ENCODE assay signal across 25 cellular contexts in the genomic region with DNA sequence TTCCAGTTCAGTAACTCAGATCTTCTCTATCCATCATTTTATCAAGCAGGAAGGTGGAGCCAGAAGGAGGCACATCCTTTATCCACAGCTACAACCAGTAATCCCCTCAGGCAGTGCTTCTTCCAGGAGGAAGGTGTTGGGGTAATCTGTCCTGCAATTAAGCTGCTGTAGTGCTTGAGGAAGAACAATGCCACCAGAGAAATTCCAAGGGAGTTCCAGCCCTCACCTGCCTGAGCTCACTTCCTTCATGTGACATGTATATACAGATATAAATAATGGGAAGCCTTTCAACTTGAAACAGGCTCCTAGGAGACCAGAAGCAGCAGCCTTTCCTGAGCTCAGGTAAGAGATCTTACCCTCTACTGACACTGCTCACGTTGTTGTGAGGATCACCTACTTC. TPM values are rescaled to one million over a fixed set of nuclear protein-coding genes. Genes with fewer than 3 reads are reported as not detected.
"Had no signal": no experiment of that assay in that cellular context is flagged by ENCODE, and none has a peak within 500 bp of the region (broad histone marks: within the 10 kb centered on the region; RNA-seq: fewer than 3 reads in every experiment).

No MANE protein-coding gene starts in this region.

- H3K27me3 ChIP-seq: body of pancreas, colonic mucosa, right atrium auricular region, thyroid gland had no signal

- DNase-seq: activated B cell treated with CpG ODN at 0.5 μM for 24 hours; activated CD4-positive, alpha-beta T cell treated with anti-CD3 and anti-CD28 coated beads for 48 hours; activated CD8-positive, alpha-beta T cell treated with anti-CD3 and anti-CD28 coated beads, Interleukin-2, amount 10 ng/mL, durations not matched to agents 7 days and 5 days; activated naive CD4-positive, alpha-beta T cell treated with Interleukin-2 at 50 U/mL for 16 hours; activated naive CD8-positive, alpha-beta T cell treated with anti-CD3 and anti-CD28 coated beads, Interleukin-2, amount 10 ng/mL, durations not matched to agents 7 days and 5 days; activated T-cell treated with anti-CD3 and anti-CD28 coated beads, Interleukin-2, amount 50 U/mL, for 24 hours; amygdala; body of pancreas; colonic mucosa; heart left ventricle; left ventricle myocardium superior; mesenchymal stem cell; naive thymus-derived CD4-positive, alpha-beta T cell; stimulated activated CD4-positive, alpha-beta T cell treated with anti-CD3 and anti-CD28 coated beads, Interleukin-12 subunit alpha, Interleukin-12 subunit beta, amount 100 ng/mL, for 4 hours; stimulated activated CD4-positive, alpha-beta T cell treated with anti-CD3 and anti-CD28 coated beads, Interleukin-1b, Interleukin-23, amount 100 ng/mL, for 48 hours; stimulated activated naive CD4-positive, alpha-beta T cell treated with Interleukin-2 at 50 U/mL for 16 hours; thyroid gland had no signal

- H3K4me1 ChIP-seq: colonic mucosa, gastroesophageal sphincter, prostate gland, right atrium auricular region had no signal

- ATAC-seq: activated CD8-positive, alpha-beta T cell treated with anti-CD3 and anti-CD28 coated beads, Interleukin-2, amount 10 ng/mL, durations not matched to agents 7 days and 5 days; body of pancreas; gastroesophageal sphincter; heart left ventricle; left ventricle myocardium superior; naive thymus-derived CD4-positive, alpha-beta T cell had no signal

- H3K4me3 ChIP-seq: body of pancreas, colonic mucosa, gastroesophageal sphincter, heart left ventricle, prostate gland, right atrium auricular region, thyroid gland had no signal

- H3K27ac ChIP-seq: body of pancreas, colonic mucosa, gastroesophageal sphincter, heart left ventricle, prostate gland, right atrium auricular region, thyroid gland had no signal

- H3K36me3 ChIP-seq: colonic mucosa, gastroesophageal sphincter, heart left ventricle, prostate gland, right atrium auricular region, thyroid gland had no signal

- H3K9me3 ChIP-seq: body of pancreas, colonic mucosa, gastroesophageal sphincter, heart left ventricle, prostate gland, right atrium auricular region, thyroid gland had no signal

RNA-seq across cellular contexts. Expression of a gene that starts 2.2 kb away (rescaled TPM):
- total RNA-seq: activated B cell treated with CpG ODN at 0.5 μM for 24 hours; activated CD8-positive, alpha-beta T cell treated with anti-CD3 and anti-CD28 coated beads, Interleukin-2, amount 10 ng/mL, durations not matched to agents 7 days and 5 days; activated naive CD8-positive, alpha-beta T cell treated with anti-CD3 and anti-CD28 coated beads, Interleukin-2, amount 10 ng/mL, durations not matched to agents 7 days and 5 days; activated T-helper 2 cell treated with anti-CD3 and anti-CD28 coated beads, Interferon-gamma antibody, Interleukin-2, Interleukin-4, amounts not matched to agents 10 μg/mL and 5 μg/mL and 100 μg/mL, durations not matched to agents 14 hours and 24 hours and 36 hours; body of pancreas; colonic mucosa; gastroesophageal sphincter; heart left ventricle; left ventricle myocardium superior; mucosa of gallbladder; naive thymus-derived CD4-positive, alpha-beta T cell; osteocyte; prostate gland; subcutaneous adipose tissue; thyroid gland; ureter had no signal

RNA-seq across cellular contexts. Expression of a gene that starts 34.0 kb away (rescaled TPM):
- total RNA-seq: activated B cell treated with CpG ODN at 0.5 μM for 24 hours; activated CD8-positive, alpha-beta T cell treated with anti-CD3 and anti-CD28 coated beads, Interleukin-2, amount 10 ng/mL, durations not matched to agents 7 days and 5 days; activated naive CD8-positive, alpha-beta T cell treated with anti-CD3 and anti-CD28 coated beads, Interleukin-2, amount 10 ng/mL, durations not matched to agents 7 days and 5 days; body of pancreas; colonic mucosa; gastroesophageal sphincter; heart left ventricle; left ventricle myocardium superior; mucosa of gallbladder; osteocyte; prostate gland; subcutaneous adipose tissue; thyroid gland; ureter had no signal

RNA-seq across cellular contexts. Expression of a gene that starts 58.5 kb away (rescaled TPM):
- total RNA-seq: osteocyte had no signal
